ENCODE assay signal across 1 cellular context in genomic region chr12:54005853-54006699, GRCh38.
A peak's percentile ranks its signal among the peaks of the same experiment; 100 is the strongest.
TF ChIP-seq lines count a peak whose summit lies in the region.

No MANE protein-coding gene starts in this region.

TF ChIP-seq in GM12878, 131 proteins besides CTCF, POLR2A, EP300 and RAD21 (continues in another document):
- TF ChIP-seq PKNOX1 (IDR thresholded peaks at IDR 0.05) (peak; percentile 46), LARP7 (IDR thresholded peaks at IDR 0.05) (peak; percentile 69; the same call in 1 of the 2 replicates), WRNIP1 (IDR thresholded peaks at IDR 0.05; ENCODE audit: borderline replicate concordance, low read depth, low read length) (no peak), STAT3 (IDR thresholded peaks at IDR 0.05; ENCODE audit: low read depth, low read length) (no peak), ZNF274 (IDR thresholded peaks at IDR 0.05; ENCODE audit: insufficient read depth, insufficient read length) (no peak), CHD4 (IDR thresholded peaks at IDR 0.05) (no peak), ZSCAN29 (IDR thresholded peaks at IDR 0.05) (no peak), SMARCA5 (IDR thresholded peaks at IDR 0.05) (peak; percentile 81; the same call in 1 of the 2 replicates), CHD1 (IDR thresholded peaks at IDR 0.05; ENCODE audit: low read depth, low read length) (no peak), NKRF (conservative IDR thresholded peaks at IDR 0.05) (0 out of 2 replicates have a peak, but pooled peaks have one; percentile 25), ZBTB4 (CRISPR knock-in tag; IDR thresholded peaks at IDR 0.05) (no peak), HDGF (IDR thresholded peaks at IDR 0.05) (no peak), MTA3 (IDR thresholded peaks at IDR 0.05; ENCODE audit: borderline replicate concordance, low read length) (no peak), TCF3 (IDR thresholded peaks at IDR 0.05; ENCODE audit: borderline replicate concordance, insufficient read depth, low read depth, low read length) (no peak), RAD51 (IDR thresholded peaks at IDR 0.05) (no peak), BMI1 (IDR thresholded peaks at IDR 0.05; ENCODE audit: borderline replicate concordance) (peak; percentile 63), FOS (IDR thresholded peaks at IDR 0.05; ENCODE audit: borderline replicate concordance, extremely low read depth, insufficient read length) (no peak), ZNF217 (IDR thresholded peaks at IDR 0.05) (no peak), RELA (IDR thresholded peaks at IDR 0.05; ENCODE audit: borderline replicate concordance, partially characterized antibody) (no peak), TAF1 (IDR thresholded peaks at IDR 0.05; ENCODE audit: borderline replicate concordance, low read depth, low read length) (no peak), ATF7 (IDR thresholded peaks at IDR 0.05; ENCODE audit: low read depth) (no peak), RBBP5 (conservative IDR thresholded peaks at IDR 0.05) (no peak), BCLAF1 (IDR thresholded peaks at IDR 0.05) (no peak), SIX5 (IDR thresholded peaks at IDR 0.05; ENCODE audit: low read depth, low read length, severe bottlenecking) (no peak), GATAD2B (conservative IDR thresholded peaks at IDR 0.05; ENCODE audit: low read depth) (peak; percentile 76; the same call in 1 of the 2 replicates), RELB (IDR thresholded peaks at IDR 0.05; ENCODE audit: low read depth) (0 out of 2 replicates have a peak, but pooled peaks have one; percentile 23), YY1 (IDR thresholded peaks at IDR 0.05; ENCODE audit: low read depth, low read length) (peak; percentile 66), MEF2A (IDR thresholded peaks at IDR 0.05; ENCODE audit: insufficient read depth, low read depth, low read length) (no peak), POLR2AphosphoS5 (IDR thresholded peaks at IDR 0.05; ENCODE audit: low read length) (no peak), CHD2 (IDR thresholded peaks at IDR 0.05; ENCODE audit: borderline replicate concordance, low read depth, low read length) (no peak), TBL1XR1 (IDR thresholded peaks at IDR 0.05; ENCODE audit: low read depth, low read length) (no peak), ZNF592 (IDR thresholded peaks at IDR 0.05) (no peak), STAT1 (conservative IDR thresholded peaks at IDR 0.05) (no peak), PAX5 (IDR thresholded peaks at IDR 0.05; ENCODE audit: borderline replicate concordance, low read depth, low read length) (no peak), HCFC1 (IDR thresholded peaks at IDR 0.05; ENCODE audit: low read length) (no peak)
- TF ChIP-seq, protein P1, sequence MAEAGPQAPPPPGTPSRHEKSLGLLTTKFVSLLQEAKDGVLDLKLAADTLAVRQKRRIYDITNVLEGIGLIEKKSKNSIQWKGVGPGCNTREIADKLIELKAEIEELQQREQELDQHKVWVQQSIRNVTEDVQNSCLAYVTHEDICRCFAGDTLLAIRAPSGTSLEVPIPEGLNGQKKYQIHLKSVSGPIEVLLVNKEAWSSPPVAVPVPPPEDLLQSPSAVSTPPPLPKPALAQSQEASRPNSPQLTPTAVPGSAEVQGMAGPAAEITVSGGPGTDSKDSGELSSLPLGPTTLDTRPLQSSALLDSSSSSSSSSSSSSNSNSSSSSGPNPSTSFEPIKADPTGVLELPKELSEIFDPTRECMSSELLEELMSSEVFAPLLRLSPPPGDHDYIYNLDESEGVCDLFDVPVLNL (IDR thresholded peaks at IDR 0.05; ENCODE audit: low read depth, low read length): no peak
- TF ChIP-seq, protein P2, sequence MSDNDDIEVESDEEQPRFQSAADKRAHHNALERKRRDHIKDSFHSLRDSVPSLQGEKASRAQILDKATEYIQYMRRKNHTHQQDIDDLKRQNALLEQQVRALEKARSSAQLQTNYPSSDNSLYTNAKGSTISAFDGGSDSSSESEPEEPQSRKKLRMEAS (IDR thresholded peaks at IDR 0.05; ENCODE audit: low read depth, low read length): no peak
- TF ChIP-seq, protein P3, sequence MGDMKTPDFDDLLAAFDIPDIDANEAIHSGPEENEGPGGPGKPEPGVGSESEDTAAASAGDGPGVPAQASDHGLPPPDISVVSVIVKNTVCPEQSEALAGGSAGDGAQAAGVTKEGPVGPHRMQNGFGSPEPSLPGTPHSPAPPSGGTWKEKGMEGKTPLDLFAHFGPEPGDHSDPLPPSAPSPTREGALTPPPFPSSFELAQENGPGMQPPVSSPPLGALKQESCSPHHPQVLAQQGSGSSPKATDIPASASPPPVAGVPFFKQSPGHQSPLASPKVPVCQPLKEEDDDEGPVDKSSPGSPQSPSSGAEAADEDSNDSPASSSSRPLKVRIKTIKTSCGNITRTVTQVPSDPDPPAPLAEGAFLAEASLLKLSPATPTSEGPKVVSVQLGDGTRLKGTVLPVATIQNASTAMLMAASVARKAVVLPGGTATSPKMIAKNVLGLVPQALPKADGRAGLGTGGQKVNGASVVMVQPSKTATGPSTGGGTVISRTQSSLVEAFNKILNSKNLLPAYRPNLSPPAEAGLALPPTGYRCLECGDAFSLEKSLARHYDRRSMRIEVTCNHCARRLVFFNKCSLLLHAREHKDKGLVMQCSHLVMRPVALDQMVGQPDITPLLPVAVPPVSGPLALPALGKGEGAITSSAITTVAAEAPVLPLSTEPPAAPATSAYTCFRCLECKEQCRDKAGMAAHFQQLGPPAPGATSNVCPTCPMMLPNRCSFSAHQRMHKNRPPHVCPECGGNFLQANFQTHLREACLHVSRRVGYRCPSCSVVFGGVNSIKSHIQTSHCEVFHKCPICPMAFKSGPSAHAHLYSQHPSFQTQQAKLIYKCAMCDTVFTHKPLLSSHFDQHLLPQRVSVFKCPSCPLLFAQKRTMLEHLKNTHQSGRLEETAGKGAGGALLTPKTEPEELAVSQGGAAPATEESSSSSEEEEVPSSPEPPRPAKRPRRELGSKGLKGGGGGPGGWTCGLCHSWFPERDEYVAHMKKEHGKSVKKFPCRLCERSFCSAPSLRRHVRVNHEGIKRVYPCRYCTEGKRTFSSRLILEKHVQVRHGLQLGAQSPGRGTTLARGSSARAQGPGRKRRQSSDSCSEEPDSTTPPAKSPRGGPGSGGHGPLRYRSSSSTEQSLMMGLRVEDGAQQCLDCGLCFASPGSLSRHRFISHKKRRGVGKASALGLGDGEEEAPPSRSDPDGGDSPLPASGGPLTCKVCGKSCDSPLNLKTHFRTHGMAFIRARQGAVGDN (IDR thresholded peaks at IDR 0.05): no peak
- TF ChIP-seq, protein P4, sequence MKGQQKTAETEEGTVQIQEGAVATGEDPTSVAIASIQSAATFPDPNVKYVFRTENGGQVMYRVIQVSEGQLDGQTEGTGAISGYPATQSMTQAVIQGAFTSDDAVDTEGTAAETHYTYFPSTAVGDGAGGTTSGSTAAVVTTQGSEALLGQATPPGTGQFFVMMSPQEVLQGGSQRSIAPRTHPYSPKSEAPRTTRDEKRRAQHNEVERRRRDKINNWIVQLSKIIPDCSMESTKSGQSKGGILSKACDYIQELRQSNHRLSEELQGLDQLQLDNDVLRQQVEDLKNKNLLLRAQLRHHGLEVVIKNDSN (IDR thresholded peaks at IDR 0.05; ENCODE audit: borderline replicate concordance, extremely low read length, insufficient read depth, low read depth, low read length): no peak
